31 cellular contexts compared by ENCODE assay signal in the genomic region with DNA sequence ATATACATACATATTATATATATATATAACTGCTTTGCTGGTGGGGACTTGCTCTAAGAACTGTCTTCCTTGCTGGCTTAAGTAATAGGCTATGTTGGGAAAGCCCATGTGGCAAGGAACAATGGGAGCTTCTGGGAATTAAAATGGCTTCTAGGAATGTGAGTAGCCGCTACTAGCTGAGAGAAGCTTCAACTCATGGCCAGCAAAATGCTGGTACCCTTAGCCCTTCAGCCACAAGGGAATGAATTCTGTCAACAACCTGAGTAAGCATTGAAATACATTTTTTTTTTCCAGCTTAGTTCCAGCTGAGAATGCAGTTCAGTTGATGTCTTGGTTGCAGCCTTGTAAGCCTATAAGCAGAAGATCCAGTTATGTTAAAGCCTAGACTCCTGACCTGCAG.
"Had no signal": no experiment of that assay in that cellular context is flagged by ENCODE, and none has a peak within 500 bp of the region (broad histone marks: within the 10 kb centered on the region; RNA-seq: fewer than 3 reads in every experiment).

No MANE protein-coding gene starts in this region.

- H3K27ac ChIP-seq: ascending aorta, cardiac muscle cell, VCaP had no signal

- H3K27me3 ChIP-seq: ascending aorta, cardiac muscle cell had no signal

- H3K36me3 ChIP-seq: ascending aorta, cardiac muscle cell had no signal

- ATAC-seq: activated CD8-positive, alpha-beta T cell treated with anti-CD3 and anti-CD28 coated beads for 36 hours; activated naive CD8-positive, alpha-beta T cell treated with anti-CD3 and anti-CD28 coated beads, Interleukin-2, amount 50 U/mL, for 24 hours; activated T-cell treated with anti-CD3 and anti-CD28 coated beads, Interleukin-2, amount 50 U/mL, for 4 hours; activated T-cell treated with anti-CD3 and anti-CD28 coated beads, Interleukin-2, amount 50 U/mL, for 72 hours; activated T-helper 17 cell treated with anti-CD3 and anti-CD28 coated beads, Interleukin-2, amount 50 U/mL, for 72 hours; T-helper 17 cell had no signal

- H3K4me1 ChIP-seq: ascending aorta had no signal

- H3K9me3 ChIP-seq: ascending aorta had no signal

- FAIRE-seq: bronchial epithelial cell, TTC549 had no signal

- H3K4me3 ChIP-seq: ascending aorta, cardiac muscle cell had no signal

- DNase-seq: activated B cell treated with CpG ODN at 0.5 μM for 24 hours; activated CD4-positive, alpha-beta memory T cell treated with anti-CD3 and anti-CD28 coated beads for 36 hours; activated CD4-positive, alpha-beta T cell treated with anti-CD3 and anti-CD28 coated beads for 4 hours; activated CD4-positive, alpha-beta T cell treated with anti-CD3 and anti-CD28 coated beads, Interleukin-2, amount 10 ng/mL, durations not matched to agents 24 days and 14 days; activated CD4-positive, alpha-beta T cell treated with anti-CD3 and anti-CD28 coated beads, Interleukin-2, amount 50 U/mL, for 1 hour; activated CD4-positive, alpha-beta T cell treated with anti-CD3 and anti-CD28 coated beads, Interleukin-2, amount 50 U/mL, for 4 hours; activated CD4-positive, CD25-positive, alpha-beta regulatory T cell treated with anti-CD3 and anti-CD28 coated beads, Interleukin-2, amount 50 U/mL, for 72 hours; activated CD8-positive, alpha-beta memory T cell treated with anti-CD3 and anti-CD28 coated beads, Interleukin-2, amount 50 U/mL, for 4 hours; activated CD8-positive, alpha-beta T cell treated with anti-CD3 and anti-CD28 coated beads for 36 hours; activated effector memory CD4-positive, alpha-beta T cell treated with anti-CD3 and anti-CD28 coated beads, Interleukin-2, amount 50 U/mL, for 16 hours; activated gamma-delta T cell treated with Interleukin-2 at 50 U/mL for 16 hours; activated naive CD4-positive, alpha-beta T cell; activated naive CD4-positive, alpha-beta T cell treated with anti-CD3 and anti-CD28 coated beads for 36 hours; activated naive CD8-positive, alpha-beta T cell treated with anti-CD3 and anti-CD28 coated beads, Interleukin-2, amount 10 ng/mL, durations not matched to agents 7 days and 5 days; activated naive CD8-positive, alpha-beta T cell treated with anti-CD3 and anti-CD28 coated beads, Interleukin-2, amount 50 U/mL, for 24 hours; activated T-cell treated with anti-CD3 and anti-CD28 coated beads for 4 hours; activated T-cell treated with anti-CD3 and anti-CD28 coated beads, Interleukin-2, amount 50 U/mL, for 1 hour; activated T-cell treated with anti-CD3 and anti-CD28 coated beads, Interleukin-2, amount 50 U/mL, for 4 hours; activated T-cell treated with anti-CD3 and anti-CD28 coated beads, Interleukin-2, amount 50 U/mL, for 72 hours; amygdala; anterior cingulate cortex; caudate nucleus; cerebellar nuclear complex; T-helper 17 cell; T1000 had no signal
